8 cellular contexts compared by ENCODE assay signal in genomic region chr17:82065638-82066303, GRCh38. TPM values are rescaled to one million over a fixed set of nuclear protein-coding genes. Genes with fewer than 3 reads are reported as not detected.
DNase-seq lines count a peak whose midpoint lies in the region; ATAC-seq and TF ChIP-seq lines count a peak whose summit lies in the region.

Gene DUS1L (minus strand): TSS chr17:82065804. CDS start chr17:82065059, 745 bp downstream.

- H3K4me3 Mint-ChIP-seq in IgD-negative memory B cell, result peak within 1 kb of the TSS; percentile 81 to 94 (median 88)

- H3K4me2 ChIP-seq in BLaER1 treated with 17β-estradiol and CSF1 and Interleukin-3, amounts not matched to agents 10 nM and 100 nM, result peak within 1 kb of the TSS; percentile 92 to 100 (median 98)

- H3K9ac ChIP-seq in BLaER1 treated with 17β-estradiol and CSF1 and Interleukin-3, amounts not matched to agents 10 nM and 100 nM, result peak within 1 kb of the TSS; percentile 94 to 99 (median 97)

- no peaks in the 10 kb centered on the region for H3K9me3 ChIP-seq in BLaER1 treated with 17β-estradiol and CSF1 and Interleukin-3, amounts not matched to agents 10 nM and 100 nM (replicated peaks in 1 of 11)
- H3K9me3 ChIP-seq in breast epithelium, result no peaks in the 10 kb centered on the region

- H3K27me3 ChIP-seq in BLaER1 treated with 17β-estradiol and CSF1 and Interleukin-3, amounts not matched to agents 10 nM and 100 nM, result no peaks in the 10 kb centered on the region
- no peaks in the 10 kb centered on the region for H3K27me3 ChIP-seq in breast epithelium

- peaks cover 27 to 38% (median 31%) of the 10 kb centered on the region in 10 experiments for H3K4me1 ChIP-seq in BLaER1 treated with 17β-estradiol and CSF1 and Interleukin-3, amounts not matched to agents 10 nM and 100 nM
- peaks cover 0 to 11% of the 10 kb centered on the region in 2 donors for H3K4me1 ChIP-seq in breast epithelium

- H3K27ac ChIP-seq in BLaER1 treated with 17β-estradiol and CSF1 and Interleukin-3, amounts not matched to agents 10 nM and 100 nM, result peak within 1 kb of the TSS; percentile 90 to 96 (median 94)
- H3K27ac ChIP-seq in VCaP, result peak within 1 kb of the TSS; percentile 95
- H3K27ac ChIP-seq in breast epithelium, result peak within 1 kb of the TSS; percentile 87 to 97

- no peaks in the 10 kb centered on the region for H3K9me3 Mint-ChIP-seq in IgD-negative memory B cell

- ATAC-seq in GM18870 (IDR thresholded peaks at IDR 0.05; ENCODE audit: unreplicated experiment), result no peak

- H3K36me3 ChIP-seq in BLaER1 treated with 17β-estradiol and CSF1 and Interleukin-3, amounts not matched to agents 10 nM and 100 nM, result peaks cover 31 to 39% (median 34%) of the 10 kb centered on the region in 11 experiments
- no peaks in the 10 kb centered on the region for H3K36me3 ChIP-seq in breast epithelium

- peaks cover 0 to 43% (median 37%) of the 10 kb centered on the region in 11 experiments; a peak in 17 of 22 replicates for H4K20me1 ChIP-seq in BLaER1 treated with 17β-estradiol and CSF1 and Interleukin-3, amounts not matched to agents 10 nM and 100 nM

- H3K27me3 Mint-ChIP-seq in IgD-negative memory B cell, result no peaks in the 10 kb centered on the region

- no peaks in the 10 kb centered on the region for H3K36me3 Mint-ChIP-seq in IgD-negative memory B cell

- intact Hi-C loops in breast epithelium (cut with DNase I; ENCODE audit: low total_unique reads), result no loop called here

- peak within 1 kb of the TSS; percentile 87 to 95 (median 93) for H3K27ac Mint-ChIP-seq in IgD-negative memory B cell

- H3K4me1 Mint-ChIP-seq in IgD-negative memory B cell, result peaks cover 0 to 10% (median 0%) of the 10 kb centered on the region in 3 donors

- TF ChIP-seq CTCF in VCaP (conservative IDR thresholded peaks at IDR 0.05) (no peak), breast epithelium (IDR thresholded peaks at IDR 0.05) (peak in 1 of 3 donors; percentile 10)

- peak within 1 kb of the TSS; percentile 84 to 99 (median 98) for H3K4me3 ChIP-seq in BLaER1 treated with 17β-estradiol and CSF1 and Interleukin-3, amounts not matched to agents 10 nM and 100 nM
- H3K4me3 ChIP-seq in breast epithelium, result peak within 1 kb of the TSS; percentile 87 to 96 (median 90)

- no peak for TF ChIP-seq POLR2A in breast epithelium (IDR thresholded peaks at IDR 0.05)

- DNase-seq in GM19238 (ENCODE audit: insufficient read length, low spot score) (peak; percentile 92), breast epithelium (ENCODE audit: low spot score in 2 of 2) (peak in 1 of 2 donors; percentile 67), inferior parietal cortex (ENCODE audit: extremely low spot score) (peak; percentile 65)
- peak; percentile 73 for DNase-seq in stimulated activated CD4-positive, alpha-beta T cell treated with anti-CD3 and anti-CD28 coated beads, Interleukin-12 subunit alpha, Interleukin-12 subunit beta, amount 100 ng/mL, for 4 hours

RNA-seq across cellular contexts. Expression of gene DUS1L, which starts in this region (rescaled TPM):
- polyA plus RNA-seq in IgD-negative memory B cell, result 55.7 TPM
- total RNA-seq in breast epithelium, result 10 to 100 TPM; 55.0 to 96.4 (median 82.0) TPM
